Comparison of ENCODE assay signal across 1 cellular context in genomic region chr10:48656241-48656921, GRCh38.
TF ChIP-seq lines count a peak whose summit lies in the region.

No MANE protein-coding gene starts in this region.

TF ChIP-seq in HepG2, 621 proteins besides CTCF, POLR2A, EP300 and RAD21 (continued from another document and continues in another):
- TF ChIP-seq KIAA2018 (CRISPR knock-in tag; IDR thresholded peaks at IDR 0.05; ENCODE audit: borderline replicate concordance): no peak
- TF ChIP-seq KDM5A (IDR thresholded peaks at IDR 0.05; ENCODE audit: borderline replicate concordance, low read length): no peak
- TF ChIP-seq ZNF274 (CRISPR knock-in tag; IDR thresholded peaks at IDR 0.05): no peak; the same call in 1 of the 2 replicates
- peak; percentile 43; the same call in 1 of the 2 replicates for TF ChIP-seq HOXA3 (CRISPR knock-in tag; IDR thresholded peaks at IDR 0.05)
- peak; percentile 42; the same call in 1 of the 2 replicates for TF ChIP-seq PATZ1 (CRISPR knock-in tag; IDR thresholded peaks at IDR 0.05)
- no peak for TF ChIP-seq ZNF234 (CRISPR knock-in tag; conservative IDR thresholded peaks at IDR 0.05)
- TF ChIP-seq ZBTB25 (CRISPR knock-in tag; IDR thresholded peaks at IDR 0.05): no peak
- no peak for TF ChIP-seq ZNF567 (CRISPR knock-in tag; IDR thresholded peaks at IDR 0.05; ENCODE audit: borderline replicate concordance)
- TF ChIP-seq ZNF792 (CRISPR knock-in tag; IDR thresholded peaks at IDR 0.05): no peak
- no peak for TF ChIP-seq SMAD9 (CRISPR knock-in tag; IDR thresholded peaks at IDR 0.05)
- TF ChIP-seq HNRNPL (IDR thresholded peaks at IDR 0.05; ENCODE audit: low read depth, low read length): no peak
- TF ChIP-seq ZMYM4 (CRISPR knock-in tag; IDR thresholded peaks at IDR 0.05): peak; percentile 83
- no peak for TF ChIP-seq ZBTB7B (CRISPR knock-in tag; IDR thresholded peaks at IDR 0.05)
- peak; percentile 66 for TF ChIP-seq STAG1 (CRISPR knock-in tag; IDR thresholded peaks at IDR 0.05)
- TF ChIP-seq MYNN (CRISPR knock-in tag; IDR thresholded peaks at IDR 0.05; ENCODE audit: low read depth): no peak
- TF ChIP-seq ZNF329 (CRISPR knock-in tag; IDR thresholded peaks at IDR 0.05; ENCODE audit: low read depth): 0 out of 2 replicates have a peak, but pooled peaks have one; percentile 26
- no peak for TF ChIP-seq ELK4 (CRISPR knock-in tag; IDR thresholded peaks at IDR 0.05; ENCODE audit: borderline replicate concordance)
- TF ChIP-seq NFYC (CRISPR knock-in tag; IDR thresholded peaks at IDR 0.05): no peak
- no peak for TF ChIP-seq FIP1L1 (IDR thresholded peaks at IDR 0.05; ENCODE audit: borderline replicate concordance, insufficient read depth, low read depth, low read length)
- TF ChIP-seq ZNF674 (CRISPR knock-in tag; IDR thresholded peaks at IDR 0.05; ENCODE audit: low read depth): no peak
- TF ChIP-seq ZNF761 (CRISPR knock-in tag; conservative IDR thresholded peaks at IDR 0.05): peak; percentile 64; the same call in 1 of the 2 replicates
- no peak for TF ChIP-seq ZBTB26 (CRISPR knock-in tag; IDR thresholded peaks at IDR 0.05; ENCODE audit: borderline replicate concordance)
- no peak for TF ChIP-seq PHF21A (CRISPR knock-in tag; IDR thresholded peaks at IDR 0.05)
- TF ChIP-seq RFXANK (CRISPR knock-in tag; IDR thresholded peaks at IDR 0.05): no peak
- no peak for TF ChIP-seq MAFK (conservative IDR thresholded peaks at IDR 0.05 in 1 of 2, IDR thresholded peaks at IDR 0.05 in 1 of 2; ENCODE audit: low read length in 2 of 2)
- no peak for TF ChIP-seq ZKSCAN1 (IDR thresholded peaks at IDR 0.05; ENCODE audit: low read length)
- no peak for TF ChIP-seq SNAI1 (CRISPR knock-in tag; IDR thresholded peaks at IDR 0.05; ENCODE audit: borderline replicate concordance)
- no peak for TF ChIP-seq MEIS1 (CRISPR knock-in tag; IDR thresholded peaks at IDR 0.05; ENCODE audit: borderline replicate concordance)
- peak; percentile 35; the same call in 1 of the 2 replicates for TF ChIP-seq ZSCAN21 (CRISPR knock-in tag; IDR thresholded peaks at IDR 0.05; ENCODE audit: borderline replicate concordance)
- 0 out of 2 replicates have a peak, but pooled peaks have one; percentile 26 for TF ChIP-seq MED1 (CRISPR knock-in tag; IDR thresholded peaks at IDR 0.05)
- no peak for TF ChIP-seq ZBTB33 (CRISPR knock-in tag; IDR thresholded peaks at IDR 0.05)
- TF ChIP-seq UBTF (CRISPR knock-in tag; IDR thresholded peaks at IDR 0.05): peak; percentile 66; the same call in 1 of the 2 replicates
- no peak for TF ChIP-seq ATF2 (CRISPR knock-in tag; IDR thresholded peaks at IDR 0.05)
- TF ChIP-seq ZEB1 (IDR thresholded peaks at IDR 0.05; ENCODE audit: insufficient replicate concordance, low read depth): no peak
- no peak for TF ChIP-seq RARA (CRISPR knock-in tag; IDR thresholded peaks at IDR 0.05)
- TF ChIP-seq ETV5 (CRISPR knock-in tag; IDR thresholded peaks at IDR 0.05; ENCODE audit: borderline replicate concordance): peak; percentile 77
- no peak for TF ChIP-seq ZNF660 (CRISPR knock-in tag; IDR thresholded peaks at IDR 0.05; ENCODE audit: borderline replicate concordance, low read depth)
- TF ChIP-seq TBX2 (CRISPR knock-in tag; IDR thresholded peaks at IDR 0.05; ENCODE audit: borderline replicate concordance): no peak
- no peak for TF ChIP-seq RAD51 (IDR thresholded peaks at IDR 0.05; ENCODE audit: borderline replicate concordance)
- peak; percentile 10; the same call in 1 of the 2 replicates for TF ChIP-seq BHLHE40 (IDR thresholded peaks at IDR 0.05; ENCODE audit: low read length)
- peak; percentile 18 for TF ChIP-seq HNRNPLL (IDR thresholded peaks at IDR 0.05; ENCODE audit: low read depth, low read length, poor library complexity, severe bottlenecking)
